23 cellular contexts compared by ENCODE assay signal in the genomic region with DNA sequence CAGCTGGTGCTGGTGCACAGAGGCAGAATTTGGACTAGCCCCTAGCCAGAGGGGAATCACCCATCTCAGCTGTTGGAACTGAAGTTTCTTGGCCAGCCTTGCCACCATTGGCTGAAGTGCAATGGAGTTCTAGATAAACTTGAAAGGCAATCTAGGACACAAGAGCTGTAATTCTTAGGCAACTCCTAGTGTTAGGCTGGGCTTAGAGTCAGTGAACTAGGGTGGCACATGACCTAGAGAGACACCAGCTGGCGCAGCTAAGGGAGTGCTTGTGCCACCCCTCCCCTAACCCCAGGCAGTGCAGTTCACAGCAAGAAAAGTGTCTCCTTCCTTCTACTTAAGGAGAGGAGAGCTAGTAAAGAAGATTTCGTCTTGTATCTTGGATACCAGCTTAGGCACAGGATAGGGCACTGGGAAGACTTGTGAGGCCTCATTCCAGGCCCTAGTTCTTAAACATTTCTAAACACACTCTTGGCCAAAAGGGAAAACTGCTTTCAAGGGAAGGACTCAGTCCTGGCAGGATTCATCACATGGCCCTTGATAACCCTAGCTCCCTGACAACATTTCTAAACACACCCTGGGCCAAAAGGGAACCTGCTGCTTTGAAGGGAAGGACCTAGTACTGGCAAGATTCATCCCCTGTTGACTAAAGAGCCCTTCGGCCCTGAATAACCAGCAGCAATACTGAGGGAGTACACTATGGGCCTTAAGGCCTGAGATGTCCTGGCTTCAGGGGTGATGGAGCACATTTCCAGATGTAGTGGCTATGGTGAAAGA.
"Had no signal": no experiment of that assay in that cellular context is flagged by ENCODE, and none has a peak within 500 bp of the region (broad histone marks: within the 10 kb centered on the region; RNA-seq: fewer than 3 reads in every experiment).

No MANE protein-coding gene starts in this region.

- H3K4me3 ChIP-seq: esophagus muscularis mucosa, hepatocyte, smooth muscle cell, stomach, thyroid gland, upper lobe of left lung had no signal

- H3K36me3 ChIP-seq: neutrophil, upper lobe of left lung had no signal

- ATAC-seq: activated naive CD8-positive, alpha-beta T cell treated with anti-CD3 and anti-CD28 coated beads, Interleukin-2, amount 50 U/mL, for 24 hours; stimulated activated naive B cell treated with anti-CD40 and anti-IgM and Interleukin-4, amounts not matched to agents 10 μg/mL and 1 μg/mL and 100 μg/mL, for 72 hours had no signal

- H3K4me1 ChIP-seq: esophagus muscularis mucosa, stomach, thyroid gland, upper lobe of left lung had no signal

- H3K27me3 ChIP-seq: esophagus muscularis mucosa, hepatocyte, neutrophil, stomach, thyroid gland, upper lobe of left lung had no signal

- H3K79me2 ChIP-seq: hepatocyte had no signal

- H2AFZ ChIP-seq: hepatocyte had no signal

- H3K27ac ChIP-seq: esophagus muscularis mucosa, hepatocyte, neutrophil, stomach, thyroid gland, upper lobe of left lung, VCaP had no signal

- DNase-seq: activated CD4-positive, alpha-beta memory T cell treated with anti-CD3 and anti-CD28 coated beads for 36 hours; activated CD4-positive, alpha-beta T cell treated with anti-CD3 and anti-CD28 coated beads for 48 hours; activated CD8-positive, alpha-beta memory T cell treated with anti-CD3 and anti-CD28 coated beads, Interleukin-2, amount 50 U/mL, for 48 hours; activated naive CD8-positive, alpha-beta T cell treated with anti-CD3 and anti-CD28 coated beads, Interleukin-2, amount 50 U/mL, for 24 hours; activated T-cell treated with anti-CD3 and anti-CD28 coated beads, Interleukin-2, amount 50 U/mL, for 24 hours; amygdala; endodermal cell; foreskin melanocyte; islet precursor cell; mammary epithelial cell; retina; stimulated activated CD4-positive, alpha-beta T cell treated with anti-CD3 and anti-CD28 coated beads, Interleukin-1b, Interleukin-23, amount 100 ng/mL, for 48 hours; stimulated activated CD4-positive, alpha-beta T cell treated with anti-CD3 and anti-CD28 coated beads, Interleukin-4, amount 100 ng/mL, for 4 hours; stimulated activated naive B cell treated with anti-CD40 and anti-IgM and Interleukin-4, amounts not matched to agents 10 μg/mL and 1 μg/mL and 100 μg/mL, for 72 hours; stomach; thyroid gland; upper lobe of left lung had no signal

- H3K4me2 ChIP-seq: hepatocyte, smooth muscle cell had no signal

- FAIRE-seq: TTC549 had no signal

- H3K9me3 ChIP-seq: neutrophil, thyroid gland had no signal
